15 cellular contexts compared by ENCODE assay signal in the genomic region with DNA sequence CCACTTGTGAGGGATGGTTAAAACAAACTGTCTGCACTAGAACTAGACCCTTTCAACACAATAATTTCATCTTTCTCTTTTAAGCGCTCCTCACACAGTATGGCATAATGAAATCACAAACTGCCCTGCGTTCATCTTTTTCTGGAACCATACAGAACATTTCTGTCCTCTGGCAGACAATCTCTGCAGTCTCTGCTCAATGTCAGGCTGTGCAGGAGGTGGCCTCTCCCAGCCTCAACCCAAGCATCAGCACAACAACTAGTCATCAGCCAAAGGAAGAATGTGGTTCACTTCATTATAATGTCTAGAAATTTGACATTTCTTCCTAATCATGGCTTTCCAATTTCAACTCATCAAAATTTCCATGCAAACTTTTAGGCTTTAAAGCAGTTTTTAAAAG.
DNase-seq lines count a peak whose midpoint lies in the region; ATAC-seq and TF ChIP-seq lines count a peak whose summit lies in the region.
"Had no signal": no experiment of that assay in that cellular context is flagged by ENCODE, and none has a peak within 500 bp of the region (broad histone marks: within the 10 kb centered on the region; RNA-seq: fewer than 3 reads in every experiment).

No MANE protein-coding gene starts in this region.

- H4K5ac ChIP-seq in IMR-90 (ENCODE audit: low read depth, low read length) = peak overlapping the region; percentile 88

- H2BK5ac ChIP-seq in IMR-90 (ENCODE audit: low read depth, low read length, poor library complexity, severe bottlenecking) = no peak overlapping the region

- H3K9me3 Mint-ChIP-seq in neural crest cell = no peaks in the 10 kb centered on the region
- H3K9me3 Mint-ChIP-seq: CD8-positive, alpha-beta T cell; H9 had no signal

- dilution Hi-C loops in IMR-90 (cut with HindIII; ENCODE audit: low sequenced_read_pairs, unreplicated experiment) = no loop called here

- H3K27ac ChIP-seq in IMR-90 (ENCODE audit: insufficient read depth, low read length) (no peak overlapping the region), gastroesophageal sphincter (peak overlapping the region in 3 of 4 donors; percentile 65 to 71 (median 65)), smooth muscle cell (ENCODE audit: low read depth) (no peak overlapping the region)

- H2BK20ac ChIP-seq in IMR-90 (ENCODE audit: low read depth, low read length) = no peak overlapping the region

- no peak overlapping the region for H2AFZ ChIP-seq in IMR-90 (replicated peaks; ENCODE audit: low read length, poor library complexity)
- H2AFZ ChIP-seq in smooth muscle cell (ENCODE audit: low read depth) = peak overlapping the region; percentile 24

- in situ Hi-C loops in IMR-90 (cut with MboI; ENCODE audit: low sequenced_read_pairs) = no loop called here

- H2BK120ac ChIP-seq in IMR-90 (ENCODE audit: low read depth, low read length) = peak overlapping the region; percentile 17

- H2BK15ac ChIP-seq in IMR-90 (ENCODE audit: low read depth, low read length) = 0 out of 3 replicates have a peak overlapping the region, but pooled peaks have one; percentile 0

- BruUV-seq in IMR-90 (replicated peaks; lab: Mats Ljungman, UMichigan) = no TSS peak

- H3F3A ChIP-seq in smooth muscle cell (ENCODE audit: low read depth) = no peaks in the 10 kb centered on the region

- no peak overlapping the region for H2AK9ac ChIP-seq in IMR-90 (replicated peaks; ENCODE audit: low read depth, low read length, poor library complexity)

- no peak overlapping the region; the same call in 1 of the 2 replicates for H2AK5ac ChIP-seq in IMR-90 (ENCODE audit: low read depth, low read length)

- ATAC-seq in IMR-90 (ENCODE audit: low read depth) (no peak), gastroesophageal sphincter (no peak), GM18502 (IDR thresholded peaks at IDR 0.05; ENCODE audit: poor library complexity, unreplicated experiment) (no peak)
- ATAC-seq: CD8-positive, alpha-beta T cell; HepG2 had no signal

- peaks cover 12% of the 10 kb centered on the region for H3K4me1 Mint-ChIP-seq in neural crest cell
- H3K4me1 Mint-ChIP-seq: B cell had no signal

- no peaks in the 10 kb centered on the region for H3K36me3 ChIP-seq in IMR-90 (ENCODE audit: control insufficient read depth, insufficient read depth, low read length)
- H3K36me3 ChIP-seq in gastroesophageal sphincter = no peaks in the 10 kb centered on the region
- no peaks in the 10 kb centered on the region for H3K36me3 ChIP-seq in smooth muscle cell (ENCODE audit: low read depth)
- H3K36me3 ChIP-seq: BLaER1 treated with 17β-estradiol and CSF1 and Interleukin-3, amounts not matched to agents 10 nM and 100 nM had no signal

- H3K27me3 ChIP-seq in IMR-90 (ENCODE audit: control insufficient read depth, insufficient read depth, low read length) = no peaks in the 10 kb centered on the region
- no peaks in the 10 kb centered on the region for H3K27me3 ChIP-seq in gastroesophageal sphincter
- H3K27me3 ChIP-seq in smooth muscle cell (ENCODE audit: low read depth) = no peaks in the 10 kb centered on the region
- H3K27me3 ChIP-seq: BLaER1 treated with 17β-estradiol and CSF1 and Interleukin-3, amounts not matched to agents 10 nM and 100 nM had no signal

- TF ChIP-seq POLR2A in IMR-90 (IDR thresholded peaks at IDR 0.05; ENCODE audit: low read depth, low read length) = no peak
- TF ChIP-seq POLR2A in gastroesophageal sphincter (IDR thresholded peaks at IDR 0.05) = no peak

- no peaks in the 10 kb centered on the region for H4K20me1 ChIP-seq in IMR-90 (ENCODE audit: insufficient read depth, low read length)
- no peaks in the 10 kb centered on the region for H4K20me1 ChIP-seq in smooth muscle cell (ENCODE audit: low read depth)
- H4K20me1 ChIP-seq: BLaER1 treated with 17β-estradiol and CSF1 and Interleukin-3, amounts not matched to agents 10 nM and 100 nM had no signal

- H3K18ac ChIP-seq in IMR-90 (ENCODE audit: low read depth, low read length) = peak overlapping the region; percentile 83

- no peak overlapping the region for H3K56ac ChIP-seq in IMR-90 (ENCODE audit: extremely low read depth, insufficient read depth, low read length)

- H3K27me3 Mint-ChIP-seq in neural crest cell (ENCODE audit: low read depth) = no peaks in the 10 kb centered on the region

- WGBS in IMR-90 (ENCODE audit: extremely low coverage in 2 of 2, insufficient read length in 1 of 2), 2 experiments = 100% methylated on average over 1 of the region's 2 CpGs; no CpG with 5 or more reads in 1 of the 2 experiments
- 78 to 94% methylated on average over 2 of the region's 2 CpGs for WGBS in gastroesophageal sphincter (ENCODE audit: low coverage in 1 of 2), 2 donors
- WGBS in smooth muscle cell (ENCODE audit: low lambda C conversion rate) = 68% methylated on average over 2 of the region's 2 CpGs

- H3K4me3 ChIP-seq in IMR-90 (ENCODE audit: insufficient read depth, low read depth, low read length) (no peak overlapping the region), gastroesophageal sphincter (no peak overlapping the region), smooth muscle cell (no peak overlapping the region)
- H3K4me3 ChIP-seq: BLaER1 treated with 17β-estradiol and CSF1 and Interleukin-3, amounts not matched to agents 10 nM and 100 nM had no signal

- TF ChIP-seq CTCF in IMR-90 (conservative IDR thresholded peaks at IDR 0.05; ENCODE audit: low read depth, low read length) (no peak), gastroesophageal sphincter (IDR thresholded peaks at IDR 0.05) (no peak), neural crest cell (conservative IDR thresholded peaks at IDR 0.05) (no peak), smooth muscle cell (IDR thresholded peaks at IDR 0.05; ENCODE audit: borderline replicate concordance, insufficient read depth, poor library complexity, severe bottlenecking) (no peak)

- DNase-seq in IMR-90 (no peak), neural crest cell (ENCODE audit: low read depth, low spot score) (no peak), smooth muscle cell (lab: John Stamatoyannopoulos, UW; ENCODE audit: unreplicated experiment) (no peak), foreskin melanocyte (no peak)
- DNase-seq in stimulated activated naive CD4-positive, alpha-beta T cell treated with Interleukin-2 at 50 U/mL for 16 hours (lab: John Stamatoyannopoulos, UW) = no peak
- DNase-seq: Calu3; CD8-positive, alpha-beta T cell; DMS79 treated with DMSO at 0.1 percent for 48 hours; GF-D8; H9 had no signal

- peak overlapping the region in 1 of 2 experiments; percentile 7; a peak in 1 of 4 replicates for H4K8ac ChIP-seq in IMR-90 (ENCODE audit: low read depth in 2 of 2, low read length in 2 of 2)

- H3K4me1 ChIP-seq in IMR-90 (ENCODE audit: control insufficient read depth, insufficient read depth, low read length) (peaks cover 5% of the 10 kb centered on the region; the same call in 1 of the 2 replicates), gastroesophageal sphincter (peaks cover 0 to 22% (median 0%) of the 10 kb centered on the region in 3 donors), smooth muscle cell (ENCODE audit: low read depth) (peaks cover 4% of the 10 kb centered on the region)

- H3K9ac ChIP-seq in IMR-90 (ENCODE audit: low read depth, low read length) (no peak overlapping the region), smooth muscle cell (ENCODE audit: low read depth) (no peak overlapping the region)
- H3K9ac ChIP-seq: BLaER1 treated with 17β-estradiol and CSF1 and Interleukin-3, amounts not matched to agents 10 nM and 100 nM had no signal

- peak overlapping the region; percentile 11; the same call in 1 of the 2 replicates for H3K4ac ChIP-seq in IMR-90 (ENCODE audit: low read depth, low read length)

- H3K36me3 Mint-ChIP-seq in neural crest cell (ENCODE audit: low read depth) = no peaks in the 10 kb centered on the region
- H3K36me3 Mint-ChIP-seq: CD8-positive, alpha-beta T cell had no signal

- no peaks in the 10 kb centered on the region for H3K9me1 ChIP-seq in IMR-90 (ENCODE audit: insufficient read depth, low read length)

- peak overlapping the region; percentile 70 for H3K27ac Mint-ChIP-seq in neural crest cell (ENCODE audit: unreplicated experiment)
- H3K27ac Mint-ChIP-seq: B cell; CD8-positive, alpha-beta T cell had no signal

- no peak overlapping the region for H3K23ac ChIP-seq in IMR-90 (ENCODE audit: low read depth, low read length)

- no peak for TF ChIP-seq EP300 in gastroesophageal sphincter (IDR thresholded peaks at IDR 0.05)

- H3K79me1 ChIP-seq in IMR-90 (ENCODE audit: low read depth in 1 of 2, low read length in 2 of 2) = no peaks in the 10 kb centered on the region

- H3K14ac ChIP-seq in IMR-90 (replicated peaks; ENCODE audit: low read depth, low read length) = no peak overlapping the region

- TF ChIP-seq RAD21 in IMR-90 (IDR thresholded peaks at IDR 0.05; ENCODE audit: low read length) = no peak

- H4K91ac ChIP-seq in IMR-90 (ENCODE audit: insufficient read depth, low read depth, low read length) = peak overlapping the region; percentile 21; the same call in 1 of the 2 replicates

- intact Hi-C loops in IMR-90 (cut with micrococcal nuclease) = no loop called here

- CTCF ChIA-PET in IMR-90 (lab: Yijun Ruan, JAX) = no interaction called here

- no peak overlapping the region for H3K4me2 ChIP-seq in IMR-90 (ENCODE audit: low read depth, low read length)
- H3K4me2 ChIP-seq in smooth muscle cell = peak overlapping the region; percentile 14

- no peaks in the 10 kb centered on the region for H3K9me3 ChIP-seq in IMR-90 (ENCODE audit: control insufficient read depth, insufficient read depth, low read length)
- no peaks in the 10 kb centered on the region for H3K9me3 ChIP-seq in gastroesophageal sphincter
- H3K9me3 ChIP-seq in smooth muscle cell (replicated peaks; ENCODE audit: low read depth) = no peaks in the 10 kb centered on the region
- H3K9me3 ChIP-seq: BLaER1 treated with 17β-estradiol and CSF1 and Interleukin-3, amounts not matched to agents 10 nM and 100 nM had no signal

- H3K4me3 Mint-ChIP-seq in neural crest cell = no peak overlapping the region
- H3K4me3 Mint-ChIP-seq: B cell; CD8-positive, alpha-beta T cell; H9 had no signal

- POLR2A ChIA-PET in IMR-90 (lab: Charles Lee; ENCODE audit: unreplicated experiment) = no interaction called here

- no peaks in the 10 kb centered on the region for H3K79me2 ChIP-seq in smooth muscle cell (ENCODE audit: low read depth)

TF ChIP-seq in IMR-90, 13 proteins besides CTCF, POLR2A, EP300 and RAD21 (continues in another document):
- no peak for TF ChIP-seq NFE2L2 (IDR thresholded peaks at IDR 0.05; ENCODE audit: low read depth, low read length)
- no peak for TF ChIP-seq CEBPB (IDR thresholded peaks at IDR 0.05; ENCODE audit: low read depth, low read length)
- no peak for TF ChIP-seq RFX5 (IDR thresholded peaks at IDR 0.05; ENCODE audit: low read depth, low read length)
- no peak for TF ChIP-seq BHLHE40 (IDR thresholded peaks at IDR 0.05; ENCODE audit: low read depth, low read length)
- TF ChIP-seq, protein P1, sequence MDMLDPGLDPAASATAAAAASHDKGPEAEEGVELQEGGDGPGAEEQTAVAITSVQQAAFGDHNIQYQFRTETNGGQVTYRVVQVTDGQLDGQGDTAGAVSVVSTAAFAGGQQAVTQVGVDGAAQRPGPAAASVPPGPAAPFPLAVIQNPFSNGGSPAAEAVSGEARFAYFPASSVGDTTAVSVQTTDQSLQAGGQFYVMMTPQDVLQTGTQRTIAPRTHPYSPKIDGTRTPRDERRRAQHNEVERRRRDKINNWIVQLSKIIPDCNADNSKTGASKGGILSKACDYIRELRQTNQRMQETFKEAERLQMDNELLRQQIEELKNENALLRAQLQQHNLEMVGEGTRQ (IDR thresholded peaks at IDR 0.05; ENCODE audit: low read depth, low read length) = no peak

Comparison
In these comparisons a context has a peak if more than half of its experiments do, and no peak if none do; other contexts are left out.
1. H3K27ac ChIP-seq: peak in gastroesophageal sphincter (3 of 4); none in IMR-90 (single experiment) and smooth muscle cell (single experiment).